Comparison of ENCODE assay signal across 8 cellular contexts in genomic region chr15:94412979-94413741, GRCh38.
DNase-seq lines count a peak whose midpoint lies in the region; ATAC-seq and TF ChIP-seq lines count a peak whose summit lies in the region.

No MANE protein-coding gene starts in this region.

- POLR2A ChIA-PET in PC-3 (lab: Charles Lee; ENCODE audit: unreplicated experiment), result no interaction called here
- POLR2A ChIA-PET in CD4-positive, alpha-beta memory T cell (lab: Charles Lee; ENCODE audit: partially characterized antibody), result no interaction called here

- peaks cover 0 to 1% (median 0%) of the 10 kb centered on the region in 8 donors for H3K9me3 Mint-ChIP-seq in CD4-positive, alpha-beta memory T cell

- H3K4me1 ChIP-seq in PC-3 (ENCODE audit: insufficient read depth, low read length) (no peaks in the 10 kb centered on the region), transverse colon (peaks cover 0 to 37% (median 15%) of the 10 kb centered on the region in 4 donors), aorta (ENCODE audit: control insufficient read depth in 1 of 2, insufficient read depth in 2 of 2, low read length in 2 of 2) (no peaks in the 10 kb centered on the region)
- H3K4me1 ChIP-seq in CD4-positive, alpha-beta memory T cell (ENCODE audit: insufficient read depth, low read length), result no peaks in the 10 kb centered on the region

- no peaks in the 10 kb centered on the region for H3K27me3 ChIP-seq in PC-3 (ENCODE audit: low read length)
- no peaks in the 10 kb centered on the region for H3K27me3 ChIP-seq in transverse colon
- H3K27me3 ChIP-seq in aorta (ENCODE audit: control insufficient read depth in 1 of 2, insufficient read depth in 2 of 2, low read length in 1 of 2), result no peaks in the 10 kb centered on the region
- no peaks in the 10 kb centered on the region for H3K27me3 ChIP-seq in CD4-positive, alpha-beta memory T cell (ENCODE audit: insufficient read depth, low read length)

- H3K9me2 ChIP-seq in PC-3 (replicated peaks; ENCODE audit: low read length), result no peaks in the 10 kb centered on the region

- ATAC-seq in GM18499 (IDR thresholded peaks at IDR 0.05; ENCODE audit: insufficient read depth, unreplicated experiment), result peak; percentile 69
- ATAC-seq in HG02885 (IDR thresholded peaks at IDR 0.05; ENCODE audit: poor library complexity, unreplicated experiment), result peak; percentile 65
- ATAC-seq in PC-3, result no peak
- ATAC-seq in aorta (ENCODE audit: low FRiP score), result no peak

- H3F3A ChIP-seq in PC-3 (ENCODE audit: low read length, unreplicated experiment), result no peaks in the 10 kb centered on the region

- no peak overlapping the region for H3K4me2 ChIP-seq in PC-3 (ENCODE audit: low read length)

- DNase-seq in PC-3 (peak; percentile 35), fibroblast of the conjunctiva (ENCODE audit: low read depth) (peak; percentile 10), transverse colon (peak; percentile 67), aorta (no peak)
- DNase-seq in activated CD4-positive, alpha-beta T cell treated with anti-CD3 and anti-CD28 coated beads for 48 hours, result no peak
- no peak for DNase-seq in CD4-positive, alpha-beta memory T cell

- H3K27ac Mint-ChIP-seq in CD4-positive, alpha-beta memory T cell, result peak overlapping the region in 1 of 7 donors; percentile 70

- H3K9me3 ChIP-seq in PC-3 (ENCODE audit: low read length), result no peaks in the 10 kb centered on the region
- no peaks in the 10 kb centered on the region for H3K9me3 ChIP-seq in transverse colon
- no peaks in the 10 kb centered on the region for H3K9me3 ChIP-seq in aorta (ENCODE audit: control insufficient read depth, low read length)
- H3K9me3 ChIP-seq in CD4-positive, alpha-beta memory T cell (ENCODE audit: control insufficient read depth in 1 of 2, low read length in 2 of 2), result no peaks in the 10 kb centered on the region

- no TSS peak for BruUV-seq in PC-3 (replicated peaks; lab: Mats Ljungman, UMichigan)

- H4K20me1 ChIP-seq in PC-3 (ENCODE audit: low read length), result no peaks in the 10 kb centered on the region

- TF ChIP-seq CTCF in PC-3 (conservative IDR thresholded peaks at IDR 0.05; ENCODE audit: low read depth, low read length) (peak; percentile 67), transverse colon (IDR thresholded peaks at IDR 0.05) (peak; percentile 46 to 57 (median 53))

- no peak for TF ChIP-seq EP300 in transverse colon (IDR thresholded peaks at IDR 0.05; ENCODE audit: low read depth)

- H3K36me3 Mint-ChIP-seq in CD4-positive, alpha-beta memory T cell, result peaks cover 31 to 35% of the 10 kb centered on the region in 2 donors

- in situ Hi-C loops in transverse colon (cut with MboI; ENCODE audit: low pct_ligation_motif_present in 1 of 4, low pct_unique_long_range_greater_than_20kb in 1 of 4, low sequenced_read_pairs in 3 of 4), result loop anchor here in 1 of 4 donors (25.0 kb wide), 1 partner anchor 874 kb away; no protein-coding TSS in a partner anchor

- H3K27me3 Mint-ChIP-seq in CD4-positive, alpha-beta memory T cell, result no peaks in the 10 kb centered on the region

- no peak overlapping the region for H3K9ac ChIP-seq in PC-3 (ENCODE audit: low read length)

- WGBS in transverse colon (ENCODE audit: low coverage in 1 of 2), 2 donors, result 32 to 35% methylated on average over 6 of the region's 6 CpGs
- 47 to 48% methylated on average over 6 of the region's 6 CpGs for WGBS in aorta, 2 donors

- no peak for TF ChIP-seq POLR2A in transverse colon (IDR thresholded peaks at IDR 0.05)

- H3K36me3 ChIP-seq in PC-3 (ENCODE audit: low read depth, low read length) (no peaks in the 10 kb centered on the region), transverse colon (no peaks in the 10 kb centered on the region), aorta (ENCODE audit: control insufficient read depth in 1 of 2, insufficient read depth in 2 of 2, low read length in 1 of 2) (no peaks in the 10 kb centered on the region)
- no peaks in the 10 kb centered on the region for H3K36me3 ChIP-seq in CD4-positive, alpha-beta memory T cell (ENCODE audit: insufficient read depth, low read length)

- no peaks in the 10 kb centered on the region for H3K79me2 ChIP-seq in PC-3 (ENCODE audit: low read length)

- H3K27ac ChIP-seq in PC-3 (ENCODE audit: low read length) (no peak overlapping the region), transverse colon (peak overlapping the region in 1 of 4 donors; percentile 41), aorta (ENCODE audit: low read depth in 1 of 2, low read length in 2 of 2) (no peak overlapping the region)
- no peak overlapping the region for H3K27ac ChIP-seq in CD4-positive, alpha-beta memory T cell (ENCODE audit: low read depth, low read length)

- H2AFZ ChIP-seq in PC-3 (ENCODE audit: low read length), result no peak overlapping the region

- no peak overlapping the region for H3K4me3 ChIP-seq in PC-3 (ENCODE audit: low read length)
- no peak overlapping the region for H3K4me3 ChIP-seq in transverse colon
- no peak overlapping the region for H3K4me3 ChIP-seq in aorta (ENCODE audit: low read length in 2 of 2)
- H3K4me3 ChIP-seq in CD4-positive, alpha-beta memory T cell (ENCODE audit: low read length in 2 of 2), result no peak overlapping the region

- intact Hi-C loops in PC-3 (cut with micrococcal nuclease) (no loop called here), transverse colon (cut with DNase I; ENCODE audit: low total_unique reads) (no loop called here), aorta (cut with DNase I) (no loop called here)
- intact Hi-C loops in CD4-positive, alpha-beta memory T cell (cut with micrococcal nuclease), result no loop called here

- H3K4me1 Mint-ChIP-seq in CD4-positive, alpha-beta memory T cell, result no peaks in the 10 kb centered on the region

- H3K4me3 Mint-ChIP-seq in CD4-positive, alpha-beta memory T cell, result no peak overlapping the region

- CTCF ChIA-PET in PC-3 (lab: Charles Lee), result no interaction called here
- CTCF ChIA-PET in CD4-positive, alpha-beta memory T cell (lab: Charles Lee; ENCODE audit: partially characterized antibody), result no interaction called here

Comparison
In these comparisons a context has a peak if more than half of its experiments do, and no peak if none do; other contexts are left out.
1. ATAC-seq: peak in GM18499 (single experiment) and HG02885 (single experiment); none in PC-3 (single experiment) and aorta (single experiment).
2. DNase-seq: peak in PC-3 (single experiment), fibroblast of the conjunctiva (single experiment) and transverse colon (single experiment); none in activated CD4-positive, alpha-beta T cell treated with anti-CD3 and anti-CD28 coated beads for 48 hours (single experiment), aorta (0 of 2) and CD4-positive, alpha-beta memory T cell (0 of 5).